ENCODE assay signal across 1 cellular context in genomic region chr1:200669314-200670214, GRCh38.
TF ChIP-seq lines count a peak whose summit lies in the region.

TSS of gene DDX59 (minus strand) at chr1:200669907. CDS start at chr1:200666740, 3,167 bp downstream.

TF ChIP-seq in K562, 482 proteins besides CTCF, POLR2A, EP300 and RAD21 (continued from another document):
- TF ChIP-seq YBX1 (IDR thresholded peaks at IDR 0.05) (no peak), HDAC2 (IDR thresholded peaks at IDR 0.05) (0 out of 2 replicates have a peak, but pooled peaks have one; percentile 10), GTF2E2 (tag; IDR thresholded peaks at IDR 0.05) (peak; percentile 87), NR2C2 (CRISPR knock-in tag; IDR thresholded peaks at IDR 0.05) (0 out of 2 replicates have a peak, but pooled peaks have one; percentile 66), NR2C2 (tag; IDR thresholded peaks at IDR 0.05) (peak; percentile 89), HES1 (IDR thresholded peaks at IDR 0.05; ENCODE audit: low read depth) (no peak), ZNF12 (CRISPR knock-in tag; IDR thresholded peaks at IDR 0.05) (no peak), ZFP91 (CRISPR knock-in tag; IDR thresholded peaks at IDR 0.05) (no peak), CHD7 (IDR thresholded peaks at IDR 0.05; ENCODE audit: low read depth, low read length) (no peak), ZBTB2 (IDR thresholded peaks at IDR 0.05) (0 out of 2 replicates have a peak, but pooled peaks have one; percentile 25), MNT (conservative IDR thresholded peaks at IDR 0.05) (peak; percentile 46 to 76), ZNF398 (CRISPR knock-in tag; IDR thresholded peaks at IDR 0.05) (no peak), MTA2 (IDR thresholded peaks at IDR 0.05; ENCODE audit: low read depth) (peak; percentile 3; the same call in 1 of the 2 replicates), ATF6 (CRISPR knock-in tag; IDR thresholded peaks at IDR 0.05) (peak; percentile 90; the same call in 1 of the 2 replicates), ZNF518B (CRISPR knock-in tag; IDR thresholded peaks at IDR 0.05) (no peak), DDX20 (tag; IDR thresholded peaks at IDR 0.05; ENCODE audit: low read depth) (no peak), FOS (IDR thresholded peaks at IDR 0.05; ENCODE audit: extremely low read depth, insufficient read length) (no peak), EP400 (IDR thresholded peaks at IDR 0.05) (peak; percentile 47; the same call in 1 of the 2 replicates), PCBP2 (IDR thresholded peaks at IDR 0.05; ENCODE audit: low read depth, low read length, poor library complexity, severe bottlenecking) (no peak), EWSR1 (IDR thresholded peaks at IDR 0.05; ENCODE audit: borderline replicate concordance, low read depth, partially characterized antibody) (no peak), BMI1 (IDR thresholded peaks at IDR 0.05; ENCODE audit: low read length) (no peak), NR2F6 (CRISPR knock-in tag; IDR thresholded peaks at IDR 0.05) (no peak), PTTG1 (tag; IDR thresholded peaks at IDR 0.05; ENCODE audit: low read depth) (no peak), POLR2AphosphoS2 (IDR thresholded peaks at IDR 0.05; ENCODE audit: low read length) (peak; percentile 72; the same call in 1 of the 2 replicates), NR1H2 (CRISPR knock-in tag; IDR thresholded peaks at IDR 0.05) (no peak), ESRRB (CRISPR knock-in tag; IDR thresholded peaks at IDR 0.05; ENCODE audit: borderline replicate concordance) (no peak)
